In genomic region chr10:93954299-93954698, GRCh38 we compare ENCODE assay signal across 23 cellular contexts. TPM values are rescaled to one million over a fixed set of nuclear protein-coding genes. Genes with fewer than 3 reads are reported as not detected.
"Had no signal": no experiment of that assay in that cellular context is flagged by ENCODE, and none has a peak within 500 bp of the region (broad histone marks: within the 10 kb centered on the region; RNA-seq: fewer than 3 reads in every experiment).

No MANE protein-coding gene starts in this region.

- H3K4me3 Mint-ChIP-seq: activated CD8-positive, alpha-beta T cell treated with anti-CD3 and anti-CD28 coated beads for 36 hours; activated naive CD8-positive, alpha-beta T cell treated with anti-CD3 and anti-CD28 coated beads, Interleukin-2, amount 10 ng/mL, durations not matched to agents 7 days and 5 days; activated T-helper 17 cell treated with anti-CD3 and anti-CD28 coated beads, Interleukin-2, amount 50 U/mL, for 72 hours; central memory CD8-positive, alpha-beta T cell; endodermal cell had no signal

- H3K27ac Mint-ChIP-seq: activated CD8-positive, alpha-beta T cell treated with anti-CD3 and anti-CD28 coated beads for 36 hours; activated naive CD8-positive, alpha-beta T cell treated with anti-CD3 and anti-CD28 coated beads, Interleukin-2, amount 10 ng/mL, durations not matched to agents 7 days and 5 days; activated T-helper 17 cell treated with anti-CD3 and anti-CD28 coated beads, Interleukin-2, amount 50 U/mL, for 72 hours; endodermal cell had no signal

- H3K36me3 Mint-ChIP-seq: activated naive CD8-positive, alpha-beta T cell treated with anti-CD3 and anti-CD28 coated beads, Interleukin-2, amount 10 ng/mL, durations not matched to agents 7 days and 5 days had no signal

- H3K4me3 ChIP-seq: body of pancreas, colonic mucosa, lung, tibial nerve, vagina had no signal

- DNase-seq: activated CD4-positive, alpha-beta T cell treated with anti-CD3 and anti-CD28 coated beads for 48 hours; activated CD4-positive, CD25-positive, alpha-beta regulatory T cell; activated CD8-positive, alpha-beta T cell treated with anti-CD3 and anti-CD28 coated beads for 36 hours; activated naive CD4-positive, alpha-beta T cell treated with Interleukin-2 at 50 U/mL for 16 hours; activated naive CD8-positive, alpha-beta T cell treated with anti-CD3 and anti-CD28 coated beads, Interleukin-2, amount 10 ng/mL, durations not matched to agents 7 days and 5 days; activated T-cell treated with anti-CD3 and anti-CD28 coated beads, Interleukin-2, amount 50 U/mL, for 1 hour; amygdala; body of pancreas; colonic mucosa; endodermal cell; erythroblast; occipital lobe; stimulated activated CD4-positive, alpha-beta T cell treated with anti-CD3 and anti-CD28 coated beads, Interleukin-2, amount 100 ng/mL, for 24 hours; stimulated activated naive CD4-positive, alpha-beta T cell treated with Interleukin-2 at 50 U/mL for 16 hours; substantia nigra; T-helper 1 cell; T-helper 9 cell had no signal

- H3K27me3 Mint-ChIP-seq: activated CD8-positive, alpha-beta T cell treated with anti-CD3 and anti-CD28 coated beads for 36 hours; activated T-helper 17 cell treated with anti-CD3 and anti-CD28 coated beads, Interleukin-2, amount 50 U/mL, for 72 hours had no signal

- H3K9me3 Mint-ChIP-seq: activated CD8-positive, alpha-beta T cell treated with anti-CD3 and anti-CD28 coated beads for 36 hours; activated naive CD8-positive, alpha-beta T cell treated with anti-CD3 and anti-CD28 coated beads, Interleukin-2, amount 10 ng/mL, durations not matched to agents 7 days and 5 days; activated T-helper 17 cell treated with anti-CD3 and anti-CD28 coated beads, Interleukin-2, amount 50 U/mL, for 72 hours; central memory CD8-positive, alpha-beta T cell had no signal

- H3K27ac ChIP-seq: body of pancreas, colonic mucosa, tibial nerve, vagina had no signal

- H3K4me1 Mint-ChIP-seq: activated naive CD8-positive, alpha-beta T cell treated with anti-CD3 and anti-CD28 coated beads, Interleukin-2, amount 10 ng/mL, durations not matched to agents 7 days and 5 days; activated T-helper 17 cell treated with anti-CD3 and anti-CD28 coated beads, Interleukin-2, amount 50 U/mL, for 72 hours; central memory CD8-positive, alpha-beta T cell; endodermal cell had no signal

- H3K36me3 ChIP-seq: colonic mucosa, tibial nerve, vagina had no signal

- H3K9me3 ChIP-seq: body of pancreas, colonic mucosa, tibial nerve, vagina had no signal

- H3K4me1 ChIP-seq: body of pancreas, colonic mucosa, tibial nerve, vagina had no signal

- ATAC-seq: activated CD8-positive, alpha-beta T cell treated with anti-CD3 and anti-CD28 coated beads for 36 hours; activated T-helper 17 cell treated with anti-CD3 and anti-CD28 coated beads, Interleukin-2, amount 50 U/mL, for 72 hours; body of pancreas had no signal

- H3K27me3 ChIP-seq: body of pancreas, colonic mucosa, tibial nerve, vagina had no signal

RNA-seq across cellular contexts. Expression of gene PLCE1, which starts 39.4 kb away (rescaled TPM):
- total RNA-seq: activated CD8-positive, alpha-beta T cell treated with anti-CD3 and anti-CD28 coated beads for 36 hours; activated naive CD8-positive, alpha-beta T cell treated with anti-CD3 and anti-CD28 coated beads, Interleukin-2, amount 10 ng/mL, durations not matched to agents 7 days and 5 days; mononuclear cell had no signal
